Comparison of ENCODE assay signal across 1 cellular context in the genomic region with DNA sequence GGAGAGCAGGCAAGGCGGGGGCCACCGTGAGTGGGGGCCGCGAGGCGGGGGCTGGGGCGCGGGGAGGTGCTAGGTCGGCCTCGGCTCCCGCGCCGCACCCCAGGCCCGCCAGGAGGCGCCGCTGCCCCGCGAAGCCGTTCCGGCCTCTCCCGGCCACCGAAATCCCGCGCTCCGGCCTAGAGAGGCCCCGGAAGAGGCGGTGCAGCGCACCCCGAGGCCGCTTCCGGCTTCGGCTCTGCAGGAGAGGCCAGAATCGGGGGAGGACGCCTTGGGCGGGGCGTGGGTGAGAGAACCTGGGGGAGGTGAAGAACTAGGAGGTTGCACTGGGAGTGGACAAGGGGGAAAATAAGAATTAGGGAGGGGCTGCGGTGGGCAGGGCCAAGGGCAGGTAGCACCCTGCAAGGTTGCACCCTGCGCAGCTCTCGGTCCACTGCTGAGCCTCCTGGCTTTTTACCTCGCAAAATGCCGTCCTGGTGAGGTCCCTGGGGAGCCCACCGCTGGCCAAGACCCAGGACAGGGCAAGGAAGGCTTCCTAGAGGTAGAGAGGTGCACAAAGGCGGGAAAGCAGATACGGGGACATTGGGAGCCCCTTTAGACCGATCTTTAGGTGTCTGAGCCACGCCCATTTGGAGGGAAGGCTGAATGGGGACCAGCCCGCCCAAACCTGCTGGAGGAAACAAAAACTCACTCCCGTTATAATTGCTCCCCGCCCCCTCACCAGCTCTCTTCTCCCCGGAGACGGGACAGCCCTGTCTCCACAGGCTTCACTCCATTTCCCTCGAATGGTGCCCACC.
TF ChIP-seq lines count a peak whose summit lies in the region.

No MANE protein-coding gene starts in this region.

TF ChIP-seq in GM12878, 131 proteins besides CTCF, POLR2A, EP300 and RAD21 (continued from another document and continues in another):
- TF ChIP-seq, protein P1, sequence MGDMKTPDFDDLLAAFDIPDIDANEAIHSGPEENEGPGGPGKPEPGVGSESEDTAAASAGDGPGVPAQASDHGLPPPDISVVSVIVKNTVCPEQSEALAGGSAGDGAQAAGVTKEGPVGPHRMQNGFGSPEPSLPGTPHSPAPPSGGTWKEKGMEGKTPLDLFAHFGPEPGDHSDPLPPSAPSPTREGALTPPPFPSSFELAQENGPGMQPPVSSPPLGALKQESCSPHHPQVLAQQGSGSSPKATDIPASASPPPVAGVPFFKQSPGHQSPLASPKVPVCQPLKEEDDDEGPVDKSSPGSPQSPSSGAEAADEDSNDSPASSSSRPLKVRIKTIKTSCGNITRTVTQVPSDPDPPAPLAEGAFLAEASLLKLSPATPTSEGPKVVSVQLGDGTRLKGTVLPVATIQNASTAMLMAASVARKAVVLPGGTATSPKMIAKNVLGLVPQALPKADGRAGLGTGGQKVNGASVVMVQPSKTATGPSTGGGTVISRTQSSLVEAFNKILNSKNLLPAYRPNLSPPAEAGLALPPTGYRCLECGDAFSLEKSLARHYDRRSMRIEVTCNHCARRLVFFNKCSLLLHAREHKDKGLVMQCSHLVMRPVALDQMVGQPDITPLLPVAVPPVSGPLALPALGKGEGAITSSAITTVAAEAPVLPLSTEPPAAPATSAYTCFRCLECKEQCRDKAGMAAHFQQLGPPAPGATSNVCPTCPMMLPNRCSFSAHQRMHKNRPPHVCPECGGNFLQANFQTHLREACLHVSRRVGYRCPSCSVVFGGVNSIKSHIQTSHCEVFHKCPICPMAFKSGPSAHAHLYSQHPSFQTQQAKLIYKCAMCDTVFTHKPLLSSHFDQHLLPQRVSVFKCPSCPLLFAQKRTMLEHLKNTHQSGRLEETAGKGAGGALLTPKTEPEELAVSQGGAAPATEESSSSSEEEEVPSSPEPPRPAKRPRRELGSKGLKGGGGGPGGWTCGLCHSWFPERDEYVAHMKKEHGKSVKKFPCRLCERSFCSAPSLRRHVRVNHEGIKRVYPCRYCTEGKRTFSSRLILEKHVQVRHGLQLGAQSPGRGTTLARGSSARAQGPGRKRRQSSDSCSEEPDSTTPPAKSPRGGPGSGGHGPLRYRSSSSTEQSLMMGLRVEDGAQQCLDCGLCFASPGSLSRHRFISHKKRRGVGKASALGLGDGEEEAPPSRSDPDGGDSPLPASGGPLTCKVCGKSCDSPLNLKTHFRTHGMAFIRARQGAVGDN (IDR thresholded peaks at IDR 0.05) = peak; percentile 51; the same call in 1 of the 2 replicates
- TF ChIP-seq GATAD2B (conservative IDR thresholded peaks at IDR 0.05; ENCODE audit: low read depth) (peak; percentile 73; the same call in 1 of the 2 replicates), ETV6 (conservative IDR thresholded peaks at IDR 0.05 in 1 of 2, IDR thresholded peaks at IDR 0.05 in 1 of 2; ENCODE audit: borderline replicate concordance in 1 of 2, low read depth in 1 of 2) (0 out of 4 replicates have a peak, but pooled peaks of 1 of the 2 experiments have one; percentile 21), TCF12 (IDR thresholded peaks at IDR 0.05; ENCODE audit: low read depth, low read length) (peak; percentile 56; the same call in 1 of the 2 replicates), RUNX3 (IDR thresholded peaks at IDR 0.05; ENCODE audit: low read length) (peak; percentile 66), IRF4 (IDR thresholded peaks at IDR 0.05; ENCODE audit: low read depth, low read length) (no peak), CREB1 (IDR thresholded peaks at IDR 0.05; ENCODE audit: low read depth) (peak; percentile 69), HDAC2 (IDR thresholded peaks at IDR 0.05) (no peak), PAX5 (IDR thresholded peaks at IDR 0.05; ENCODE audit: borderline replicate concordance, low read depth, low read length) (peak; percentile 13; the same call in 1 of the 2 replicates), EED (IDR thresholded peaks at IDR 0.05; ENCODE audit: low read depth) (no peak), RELA (IDR thresholded peaks at IDR 0.05; ENCODE audit: borderline replicate concordance, partially characterized antibody) (no peak), SPI1 (IDR thresholded peaks at IDR 0.05; ENCODE audit: borderline replicate concordance, insufficient read depth, low read depth, low read length) (no peak), NBN (IDR thresholded peaks at IDR 0.05) (peak; percentile 33; the same call in 1 of the 2 replicates), RAD51 (IDR thresholded peaks at IDR 0.05) (no peak), POU2F2 (IDR thresholded peaks at IDR 0.05; ENCODE audit: borderline replicate concordance, low read depth, low read length) (peak; percentile 59; the same call in 1 of the 3 replicates), NR2C2 (IDR thresholded peaks at IDR 0.05; ENCODE audit: borderline replicate concordance, control insufficient read depth, insufficient read length, low read depth) (no peak), NRF1 (conservative IDR thresholded peaks at IDR 0.05; ENCODE audit: low read depth, low read length) (no peak), NR2C1 (IDR thresholded peaks at IDR 0.05) (peak; percentile 62; the same call in 1 of the 2 replicates), TARDBP (IDR thresholded peaks at IDR 0.05; ENCODE audit: borderline replicate concordance) (0 out of 2 replicates have a peak, but pooled peaks have one; percentile 68), ZNF274 (IDR thresholded peaks at IDR 0.05; ENCODE audit: insufficient read depth, insufficient read length) (no peak), WRNIP1 (IDR thresholded peaks at IDR 0.05; ENCODE audit: borderline replicate concordance, low read depth, low read length) (no peak), BHLHE40 (IDR thresholded peaks at IDR 0.05; ENCODE audit: borderline replicate concordance in 1 of 2, low read depth in 2 of 2, low read length in 1 of 2) (peak; percentile 54 to 77; a peak in 3 of 4 replicates), IKZF2 (IDR thresholded peaks at IDR 0.05) (0 out of 4 replicates have a peak, but pooled peaks of 1 of the 2 experiments have one; percentile 16), YBX1 (IDR thresholded peaks at IDR 0.05) (no peak), EZH2 (IDR thresholded peaks at IDR 0.05; ENCODE audit: borderline replicate concordance, control insufficient read depth, low read depth, low read length) (no peak), KLF5 (IDR thresholded peaks at IDR 0.05; ENCODE audit: partially characterized antibody) (no peak), CHD4 (IDR thresholded peaks at IDR 0.05) (no peak), PML (IDR thresholded peaks at IDR 0.05; ENCODE audit: low read length) (no peak; the same call in 1 of the 2 replicates)
- TF ChIP-seq, protein P2, sequence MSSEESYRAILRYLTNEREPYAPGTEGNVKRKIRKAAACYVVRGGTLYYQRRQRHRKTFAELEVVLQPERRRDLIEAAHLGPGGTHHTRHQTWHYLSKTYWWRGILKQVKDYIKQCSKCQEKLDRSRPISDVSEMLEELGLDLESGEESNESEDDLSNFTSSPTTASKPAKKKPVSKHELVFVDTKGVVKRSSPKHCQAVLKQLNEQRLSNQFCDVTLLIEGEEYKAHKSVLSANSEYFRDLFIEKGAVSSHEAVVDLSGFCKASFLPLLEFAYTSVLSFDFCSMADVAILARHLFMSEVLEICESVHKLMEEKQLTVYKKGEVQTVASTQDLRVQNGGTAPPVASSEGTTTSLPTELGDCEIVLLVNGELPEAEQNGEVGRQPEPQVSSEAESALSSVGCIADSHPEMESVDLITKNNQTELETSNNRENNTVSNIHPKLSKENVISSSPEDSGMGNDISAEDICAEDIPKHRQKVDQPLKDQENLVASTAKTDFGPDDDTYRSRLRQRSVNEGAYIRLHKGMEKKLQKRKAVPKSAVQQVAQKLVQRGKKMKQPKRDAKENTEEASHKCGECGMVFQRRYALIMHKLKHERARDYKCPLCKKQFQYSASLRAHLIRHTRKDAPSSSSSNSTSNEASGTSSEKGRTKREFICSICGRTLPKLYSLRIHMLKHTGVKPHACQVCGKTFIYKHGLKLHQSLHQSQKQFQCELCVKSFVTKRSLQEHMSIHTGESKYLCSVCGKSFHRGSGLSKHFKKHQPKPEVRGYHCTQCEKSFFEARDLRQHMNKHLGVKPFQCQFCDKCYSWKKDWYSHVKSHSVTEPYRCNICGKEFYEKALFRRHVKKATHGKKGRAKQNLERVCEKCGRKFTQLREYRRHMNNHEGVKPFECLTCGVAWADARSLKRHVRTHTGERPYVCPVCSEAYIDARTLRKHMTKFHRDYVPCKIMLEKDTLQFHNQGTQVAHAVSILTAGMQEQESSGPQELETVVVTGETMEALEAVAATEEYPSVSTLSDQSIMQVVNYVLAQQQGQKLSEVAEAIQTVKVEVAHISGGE (CRISPR knock-in tag; IDR thresholded peaks at IDR 0.05) = peak; percentile 70
- TF ChIP-seq, protein P3, sequence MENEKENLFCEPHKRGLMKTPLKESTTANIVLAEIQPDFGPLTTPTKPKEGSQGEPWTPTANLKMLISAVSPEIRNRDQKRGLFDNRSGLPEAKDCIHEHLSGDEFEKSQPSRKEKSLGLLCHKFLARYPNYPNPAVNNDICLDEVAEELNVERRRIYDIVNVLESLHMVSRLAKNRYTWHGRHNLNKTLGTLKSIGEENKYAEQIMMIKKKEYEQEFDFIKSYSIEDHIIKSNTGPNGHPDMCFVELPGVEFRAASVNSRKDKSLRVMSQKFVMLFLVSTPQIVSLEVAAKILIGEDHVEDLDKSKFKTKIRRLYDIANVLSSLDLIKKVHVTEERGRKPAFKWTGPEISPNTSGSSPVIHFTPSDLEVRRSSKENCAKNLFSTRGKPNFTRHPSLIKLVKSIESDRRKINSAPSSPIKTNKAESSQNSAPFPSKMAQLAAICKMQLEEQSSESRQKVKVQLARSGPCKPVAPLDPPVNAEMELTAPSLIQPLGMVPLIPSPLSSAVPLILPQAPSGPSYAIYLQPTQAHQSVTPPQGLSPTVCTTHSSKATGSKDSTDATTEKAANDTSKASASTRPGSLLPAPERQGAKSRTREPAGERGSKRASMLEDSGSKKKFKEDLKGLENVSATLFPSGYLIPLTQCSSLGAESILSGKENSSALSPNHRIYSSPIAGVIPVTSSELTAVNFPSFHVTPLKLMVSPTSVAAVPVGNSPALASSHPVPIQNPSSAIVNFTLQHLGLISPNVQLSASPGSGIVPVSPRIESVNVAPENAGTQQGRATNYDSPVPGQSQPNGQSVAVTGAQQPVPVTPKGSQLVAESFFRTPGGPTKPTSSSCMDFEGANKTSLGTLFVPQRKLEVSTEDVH (IDR thresholded peaks at IDR 0.05; ENCODE audit: low read depth, partially characterized antibody) = peak; percentile 92
- TF ChIP-seq, protein P4, sequence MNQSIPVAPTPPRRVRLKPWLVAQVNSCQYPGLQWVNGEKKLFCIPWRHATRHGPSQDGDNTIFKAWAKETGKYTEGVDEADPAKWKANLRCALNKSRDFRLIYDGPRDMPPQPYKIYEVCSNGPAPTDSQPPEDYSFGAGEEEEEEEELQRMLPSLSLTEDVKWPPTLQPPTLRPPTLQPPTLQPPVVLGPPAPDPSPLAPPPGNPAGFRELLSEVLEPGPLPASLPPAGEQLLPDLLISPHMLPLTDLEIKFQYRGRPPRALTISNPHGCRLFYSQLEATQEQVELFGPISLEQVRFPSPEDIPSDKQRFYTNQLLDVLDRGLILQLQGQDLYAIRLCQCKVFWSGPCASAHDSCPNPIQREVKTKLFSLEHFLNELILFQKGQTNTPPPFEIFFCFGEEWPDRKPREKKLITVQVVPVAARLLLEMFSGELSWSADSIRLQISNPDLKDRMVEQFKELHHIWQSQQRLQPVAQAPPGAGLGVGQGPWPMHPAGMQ (IDR thresholded peaks at IDR 0.05; ENCODE audit: borderline replicate concordance) = no peak
- TF ChIP-seq, protein P5, sequence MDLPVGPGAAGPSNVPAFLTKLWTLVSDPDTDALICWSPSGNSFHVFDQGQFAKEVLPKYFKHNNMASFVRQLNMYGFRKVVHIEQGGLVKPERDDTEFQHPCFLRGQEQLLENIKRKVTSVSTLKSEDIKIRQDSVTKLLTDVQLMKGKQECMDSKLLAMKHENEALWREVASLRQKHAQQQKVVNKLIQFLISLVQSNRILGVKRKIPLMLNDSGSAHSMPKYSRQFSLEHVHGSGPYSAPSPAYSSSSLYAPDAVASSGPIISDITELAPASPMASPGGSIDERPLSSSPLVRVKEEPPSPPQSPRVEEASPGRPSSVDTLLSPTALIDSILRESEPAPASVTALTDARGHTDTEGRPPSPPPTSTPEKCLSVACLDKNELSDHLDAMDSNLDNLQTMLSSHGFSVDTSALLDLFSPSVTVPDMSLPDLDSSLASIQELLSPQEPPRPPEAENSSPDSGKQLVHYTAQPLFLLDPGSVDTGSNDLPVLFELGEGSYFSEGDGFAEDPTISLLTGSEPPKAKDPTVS (IDR thresholded peaks at IDR 0.05; ENCODE audit: low read depth, low read length) = peak; percentile 51; the same call in 1 of the 2 replicates
- TF ChIP-seq, protein P6, sequence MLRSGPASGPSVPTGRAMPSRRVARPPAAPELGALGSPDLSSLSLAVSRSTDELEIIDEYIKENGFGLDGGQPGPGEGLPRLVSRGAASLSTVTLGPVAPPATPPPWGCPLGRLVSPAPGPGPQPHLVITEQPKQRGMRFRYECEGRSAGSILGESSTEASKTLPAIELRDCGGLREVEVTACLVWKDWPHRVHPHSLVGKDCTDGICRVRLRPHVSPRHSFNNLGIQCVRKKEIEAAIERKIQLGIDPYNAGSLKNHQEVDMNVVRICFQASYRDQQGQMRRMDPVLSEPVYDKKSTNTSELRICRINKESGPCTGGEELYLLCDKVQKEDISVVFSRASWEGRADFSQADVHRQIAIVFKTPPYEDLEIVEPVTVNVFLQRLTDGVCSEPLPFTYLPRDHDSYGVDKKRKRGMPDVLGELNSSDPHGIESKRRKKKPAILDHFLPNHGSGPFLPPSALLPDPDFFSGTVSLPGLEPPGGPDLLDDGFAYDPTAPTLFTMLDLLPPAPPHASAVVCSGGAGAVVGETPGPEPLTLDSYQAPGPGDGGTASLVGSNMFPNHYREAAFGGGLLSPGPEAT (IDR thresholded peaks at IDR 0.05; ENCODE audit: low read depth) = peak; percentile 36; the same call in 1 of the 2 replicates
- TF ChIP-seq, protein P7, sequence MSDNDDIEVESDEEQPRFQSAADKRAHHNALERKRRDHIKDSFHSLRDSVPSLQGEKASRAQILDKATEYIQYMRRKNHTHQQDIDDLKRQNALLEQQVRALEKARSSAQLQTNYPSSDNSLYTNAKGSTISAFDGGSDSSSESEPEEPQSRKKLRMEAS (IDR thresholded peaks at IDR 0.05; ENCODE audit: low read depth, low read length) = 0 out of 2 replicates have a peak, but pooled peaks have one; percentile 12
- TF ChIP-seq, protein P8, sequence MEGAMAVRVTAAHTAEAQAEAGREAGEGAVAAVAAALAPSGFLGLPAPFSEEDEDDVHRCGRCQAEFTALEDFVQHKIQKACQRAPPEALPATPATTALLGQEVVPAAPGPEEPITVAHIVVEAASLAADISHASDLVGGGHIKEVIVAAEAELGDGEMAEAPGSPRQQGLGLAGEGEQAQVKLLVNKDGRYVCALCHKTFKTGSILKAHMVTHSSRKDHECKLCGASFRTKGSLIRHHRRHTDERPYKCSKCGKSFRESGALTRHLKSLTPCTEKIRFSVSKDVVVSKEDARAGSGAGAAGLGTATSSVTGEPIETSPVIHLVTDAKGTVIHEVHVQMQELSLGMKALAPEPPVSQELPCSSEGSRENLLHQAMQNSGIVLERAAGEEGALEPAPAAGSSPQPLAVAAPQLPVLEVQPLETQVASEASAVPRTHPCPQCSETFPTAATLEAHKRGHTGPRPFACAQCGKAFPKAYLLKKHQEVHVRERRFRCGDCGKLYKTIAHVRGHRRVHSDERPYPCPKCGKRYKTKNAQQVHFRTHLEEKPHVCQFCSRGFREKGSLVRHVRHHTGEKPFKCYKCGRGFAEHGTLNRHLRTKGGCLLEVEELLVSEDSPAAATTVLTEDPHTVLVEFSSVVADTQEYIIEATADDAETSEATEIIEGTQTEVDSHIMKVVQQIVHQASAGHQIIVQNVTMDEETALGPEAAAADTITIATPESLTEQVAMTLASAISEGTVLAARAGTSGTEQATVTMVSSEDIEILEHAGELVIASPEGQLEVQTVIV (IDR thresholded peaks at IDR 0.05; ENCODE audit: borderline replicate concordance, partially characterized antibody) = peak; percentile 42
